Comparison of ENCODE assay signal across 8 cellular contexts in the genomic region with DNA sequence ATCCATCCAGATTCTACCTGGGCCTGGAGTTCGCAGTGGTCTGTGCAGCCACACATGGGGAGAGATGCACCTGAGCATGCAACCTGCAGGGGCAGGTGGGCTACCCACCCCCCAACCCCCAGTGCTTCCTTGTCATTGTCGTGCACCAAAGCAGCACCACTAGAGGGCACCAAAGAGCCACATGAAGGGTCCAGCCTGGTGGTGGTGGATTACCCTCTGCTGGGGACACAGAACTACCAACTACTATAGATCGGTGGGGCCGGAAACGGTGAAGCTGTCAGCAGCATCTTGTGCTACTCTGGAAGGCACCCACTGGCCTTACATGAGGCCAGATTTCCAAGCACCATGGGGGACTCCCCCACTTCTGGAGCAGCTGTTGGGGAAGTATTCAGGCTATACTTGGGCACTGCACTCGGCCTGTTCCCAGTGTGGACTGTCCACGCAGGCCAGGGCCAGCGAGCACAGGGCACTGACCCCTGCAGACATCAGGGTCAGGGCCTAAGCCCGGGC.
DNase-seq lines count a peak whose midpoint lies in the region; ATAC-seq and TF ChIP-seq lines count a peak whose summit lies in the region.

No MANE protein-coding gene starts in this region.

- no peak for TF ChIP-seq POLR2A in esophagus squamous epithelium (IDR thresholded peaks at IDR 0.05)

- H2AFZ ChIP-seq in PC-9 = no peak overlapping the region

- H3K4me1 ChIP-seq in CD8-positive, alpha-beta memory T cell (ENCODE audit: insufficient read depth, low read length) = no peaks in the 10 kb centered on the region
- H3K4me1 ChIP-seq in PC-9 (replicated peaks; ENCODE audit: insufficient read depth) (peaks cover 16% of the 10 kb centered on the region), esophagus squamous epithelium (no peaks in the 10 kb centered on the region)

- CTCF ChIA-PET in CD8-positive, alpha-beta memory T cell (lab: Charles Lee) = interaction anchor here (0.7 to 2.5 kb wide), 9 partner anchors 9 to 476 kb away, joined by 3 to 14 read pairs (median 3); no protein-coding TSS in a partner anchor
- CTCF ChIA-PET in PC-9 (lab: Charles Lee) = interaction anchor here (0.6 to 1.4 kb wide), 5 partner anchors 165 to 533 kb away, joined by 3 to 4 read pairs (median 3); no protein-coding TSS in a partner anchor

- ATAC-seq in GM21423 (IDR thresholded peaks at IDR 0.05; ENCODE audit: unreplicated experiment) = peak; percentile 67
- peak; percentile 87 to 95 (median 88) for ATAC-seq in natural killer cell
- ATAC-seq in stimulated activated memory B cell treated with anti-CD40 and anti-IgM and Interleukin-4, amounts not matched to agents 10 μg/mL and 1 μg/mL and 100 μg/mL, for 72 hours = peak; percentile 83

- H3K9me2 ChIP-seq in PC-9 (ENCODE audit: insufficient read depth) = no peaks in the 10 kb centered on the region

- no peaks in the 10 kb centered on the region for H3K79me2 ChIP-seq in PC-9 (ENCODE audit: low read depth)

- 0 out of 2 replicates have a peak, but pooled peaks cover 9% of the 10 kb centered on the region for H3F3A ChIP-seq in PC-9 (ENCODE audit: insufficient read depth, low read depth)

- H3K36me3 Mint-ChIP-seq in CD8-positive, alpha-beta memory T cell = no peaks in the 10 kb centered on the region
- no peaks in the 10 kb centered on the region for H3K36me3 Mint-ChIP-seq in natural killer cell
- no peaks in the 10 kb centered on the region for H3K36me3 Mint-ChIP-seq in stimulated activated memory B cell treated with anti-CD40 and anti-IgM and Interleukin-4, amounts not matched to agents 10 μg/mL and 1 μg/mL and 100 μg/mL, for 72 hours

- no peaks in the 10 kb centered on the region for H4K20me1 ChIP-seq in PC-9 (ENCODE audit: insufficient read depth)

- no peaks in the 10 kb centered on the region for H3K36me3 ChIP-seq in CD8-positive, alpha-beta memory T cell (ENCODE audit: insufficient read depth, low read length)
- H3K36me3 ChIP-seq in PC-9 (ENCODE audit: low read depth) (no peaks in the 10 kb centered on the region), esophagus squamous epithelium (no peaks in the 10 kb centered on the region)

- no peaks in the 10 kb centered on the region for H3K4me1 Mint-ChIP-seq in CD8-positive, alpha-beta memory T cell
- H3K4me1 Mint-ChIP-seq in natural killer cell = peaks cover 0 to 5% of the 10 kb centered on the region in 2 donors
- no peaks in the 10 kb centered on the region for H3K4me1 Mint-ChIP-seq in stimulated activated memory B cell treated with anti-CD40 and anti-IgM and Interleukin-4, amounts not matched to agents 10 μg/mL and 1 μg/mL and 100 μg/mL, for 72 hours

- no TSS peak for BruUV-seq in PC-9 (replicated peaks; lab: Mats Ljungman, UMichigan)

- DNase-seq in CD8-positive, alpha-beta memory T cell = peak; percentile 51 to 78 (median 59)
- DNase-seq in Kasumi-1 (lab: John Stamatoyannopoulos, UW) (peak; percentile 79 to 82), PC-9 (peak; percentile 68 to 89), activated T-cell treated with anti-CD3 and anti-CD28 coated beads for 24 hours (ENCODE audit: low read depth) (peak; percentile 64), esophagus squamous epithelium (lab: John Stamatoyannopoulos, UW) (peak; percentile 12), natural killer cell (peak; percentile 66)

- WGBS in esophagus squamous epithelium, 2 donors = 21 to 22% methylated on average over 4 to 8 of the region's 9 CpGs

- H3K27me3 ChIP-seq in CD8-positive, alpha-beta memory T cell (ENCODE audit: insufficient read depth, low read length, poor library complexity, severe bottlenecking) = no peaks in the 10 kb centered on the region
- H3K27me3 ChIP-seq in PC-9 (ENCODE audit: insufficient read depth, low read depth) (no peaks in the 10 kb centered on the region), esophagus squamous epithelium (no peaks in the 10 kb centered on the region)

- H3K9me3 Mint-ChIP-seq in CD8-positive, alpha-beta memory T cell = no peaks in the 10 kb centered on the region
- no peaks in the 10 kb centered on the region for H3K9me3 Mint-ChIP-seq in natural killer cell
- no peaks in the 10 kb centered on the region for H3K9me3 Mint-ChIP-seq in stimulated activated memory B cell treated with anti-CD40 and anti-IgM and Interleukin-4, amounts not matched to agents 10 μg/mL and 1 μg/mL and 100 μg/mL, for 72 hours

- no peak overlapping the region for H3K4me2 ChIP-seq in PC-9

- intact Hi-C loops in PC-9 (cut with micrococcal nuclease; ENCODE audit: unreplicated experiment) = loop anchor here (1.0 to 5.0 kb wide), 8 partner anchors 208 to 533 kb away; partner anchors contain the start of gene TRMO
- intact Hi-C loops in esophagus squamous epithelium (cut with DNase I) = loop anchor here (10.0 kb wide), 1 partner anchor 479 kb away; the partner anchor contains the start of gene ANKS6
- intact Hi-C loops in natural killer cell (cut with micrococcal nuclease) = loop anchor here (2.0 kb wide), 2 partner anchors 461 to 475 kb away; no protein-coding TSS in a partner anchor

- no peaks in the 10 kb centered on the region for H3K9me3 ChIP-seq in CD8-positive, alpha-beta memory T cell (ENCODE audit: low read length)
- H3K9me3 ChIP-seq in PC-9 (ENCODE audit: insufficient read depth, low read depth) (no peaks in the 10 kb centered on the region), esophagus squamous epithelium (no peaks in the 10 kb centered on the region)

- POLR2A ChIA-PET in CD8-positive, alpha-beta memory T cell (lab: Charles Lee) = no interaction called here
- POLR2A ChIA-PET in PC-9 (lab: Charles Lee; ENCODE audit: unreplicated experiment) = no interaction called here

- H3K27ac ChIP-seq in CD8-positive, alpha-beta memory T cell (ENCODE audit: low read depth, low read length) = no peak overlapping the region
- no peak overlapping the region for H3K27ac ChIP-seq in PC-9
- no peak overlapping the region for H3K27ac ChIP-seq in esophagus squamous epithelium

- no peak overlapping the region for H3K27ac Mint-ChIP-seq in CD8-positive, alpha-beta memory T cell
- no peak overlapping the region for H3K27ac Mint-ChIP-seq in natural killer cell
- no peak overlapping the region for H3K27ac Mint-ChIP-seq in stimulated activated memory B cell treated with anti-CD40 and anti-IgM and Interleukin-4, amounts not matched to agents 10 μg/mL and 1 μg/mL and 100 μg/mL, for 72 hours

- peaks cover 2 to 9% of the 10 kb centered on the region in 2 donors for H3K27me3 Mint-ChIP-seq in CD8-positive, alpha-beta memory T cell
- peaks cover 0 to 3% of the 10 kb centered on the region in 2 donors for H3K27me3 Mint-ChIP-seq in natural killer cell (ENCODE audit: low read depth in 2 of 2)
- H3K27me3 Mint-ChIP-seq in stimulated activated memory B cell treated with anti-CD40 and anti-IgM and Interleukin-4, amounts not matched to agents 10 μg/mL and 1 μg/mL and 100 μg/mL, for 72 hours = peaks cover 9% of the 10 kb centered on the region

- no peak overlapping the region for H3K4me3 ChIP-seq in CD8-positive, alpha-beta memory T cell (ENCODE audit: low read length)
- H3K4me3 ChIP-seq in PC-9 (no peak overlapping the region), esophagus squamous epithelium (no peak overlapping the region)

- TF ChIP-seq CTCF in PC-9 (conservative IDR thresholded peaks at IDR 0.05) (peak; percentile 98), esophagus squamous epithelium (IDR thresholded peaks at IDR 0.05) (peak; percentile 71 to 89 (median 82)), natural killer cell (IDR thresholded peaks at IDR 0.05) (peak; percentile 81)

- no peak overlapping the region for H3K4me3 Mint-ChIP-seq in CD8-positive, alpha-beta memory T cell
- no peak overlapping the region for H3K4me3 Mint-ChIP-seq in natural killer cell
- no peak overlapping the region for H3K4me3 Mint-ChIP-seq in stimulated activated memory B cell treated with anti-CD40 and anti-IgM and Interleukin-4, amounts not matched to agents 10 μg/mL and 1 μg/mL and 100 μg/mL, for 72 hours

Comparison
In these comparisons a context has a peak if more than half of its experiments do, and no peak if none do; other contexts are left out.
1. DNase-seq: peak in every context shown above with its lines; median percentile 80 in Kasumi-1; 78 in PC-9; 66 in natural killer cell; 64 in activated T-cell treated with anti-CD3 and anti-CD28 coated beads for 24 hours; 59 in CD8-positive, alpha-beta memory T cell; 12 in esophagus squamous epithelium.